8 cellular contexts compared by ENCODE assay signal in genomic region chr1:21324368-21325137, GRCh38. TPM values are rescaled to one million over a fixed set of nuclear protein-coding genes. Genes with fewer than 3 reads are reported as not detected.
DNase-seq lines count a peak whose midpoint lies in the region; ATAC-seq, FAIRE-seq and TF ChIP-seq lines count a peak whose summit lies in the region.

No MANE protein-coding gene starts in this region.

- TF ChIP-seq CTCF in D721Med (IDR thresholded peaks at IDR 0.05; ENCODE audit: insufficient read depth, missing control alignments): no peak

- H3K4me3 ChIP-seq in H7 (ENCODE audit: insufficient read depth, low read depth, low read length) (no peak overlapping the region), SK-N-MC (no peak overlapping the region; the same call in 1 of the 2 replicates), right cardiac atrium (ENCODE audit: low read length) (no peak overlapping the region), small intestine (ENCODE audit: low read depth in 1 of 2, low read length in 2 of 2) (no peak overlapping the region)

- WGBS in right cardiac atrium: 10% methylated on average over 14 of the region's 14 CpGs
- WGBS in small intestine, 3 donors: 10 to 12% (median 12%) methylated on average over 14 of the region's 14 CpGs

- no peaks in the 10 kb centered on the region for H3K27me3 Mint-ChIP-seq in activated naive CD8-positive, alpha-beta T cell treated with anti-CD3 and anti-CD28 coated beads for 36 hours

- H3K27me3 ChIP-seq in H7 (ENCODE audit: control insufficient read depth, insufficient read depth, low read length) (no peaks in the 10 kb centered on the region), right cardiac atrium (ENCODE audit: control insufficient read depth, insufficient read depth) (no peaks in the 10 kb centered on the region), small intestine (ENCODE audit: control insufficient read depth in 2 of 2, insufficient read depth in 2 of 2, low read length in 2 of 2) (no peaks in the 10 kb centered on the region)

- H3K4me3 Mint-ChIP-seq in activated naive CD8-positive, alpha-beta T cell treated with anti-CD3 and anti-CD28 coated beads for 36 hours: peak overlapping the region; percentile 68

- H3K4me1 ChIP-seq in right cardiac atrium (ENCODE audit: control insufficient read depth, insufficient read depth, low read length): peaks cover 57% of the 10 kb centered on the region
- peaks cover 8 to 9% of the 10 kb centered on the region in 2 donors for H3K4me1 ChIP-seq in small intestine (ENCODE audit: control insufficient read depth in 2 of 2, insufficient read depth in 1 of 2, low read depth in 1 of 2, low read length in 1 of 2)

- H3K4me1 Mint-ChIP-seq in activated naive CD8-positive, alpha-beta T cell treated with anti-CD3 and anti-CD28 coated beads for 36 hours: peaks cover 83% of the 10 kb centered on the region

- FAIRE-seq in small intestine (lab: Jason Lieb, UNC) (no peak), D721Med (lab: Jason Lieb, UNC) (no peak)

- H3K9me3 ChIP-seq in SK-N-MC (ENCODE audit: low read depth, low read length) (no peaks in the 10 kb centered on the region), right cardiac atrium (ENCODE audit: control insufficient read depth, low read length) (no peaks in the 10 kb centered on the region), small intestine (ENCODE audit: control insufficient read depth, low read depth) (no peaks in the 10 kb centered on the region)

- peak overlapping the region; percentile 15 for H3K9ac ChIP-seq in SK-N-MC (ENCODE audit: insufficient read length)

- intact Hi-C loops in right cardiac atrium (cut with DNase I): loop anchor here in 1 of 4 donors (10.0 kb wide), 1 partner anchor 60 kb away; no protein-coding TSS in a partner anchor

- DNase-seq in A172 (ENCODE audit: low spot score) (peak; percentile 96), H7 (peak; percentile 57), SK-N-MC (ENCODE audit: low read depth, low spot score) (no peak), right cardiac atrium (peak; percentile 92 to 93 (median 92)), small intestine (peak; percentile 96), D721Med (ENCODE audit: insufficient read length, low spot score) (no peak)
- DNase-seq in activated naive CD8-positive, alpha-beta T cell treated with anti-CD3 and anti-CD28 coated beads for 36 hours: peak; percentile 85

- H3K36me3 Mint-ChIP-seq in activated naive CD8-positive, alpha-beta T cell treated with anti-CD3 and anti-CD28 coated beads for 36 hours: peaks cover 27% of the 10 kb centered on the region

- no peaks in the 10 kb centered on the region for H3K9me3 Mint-ChIP-seq in activated naive CD8-positive, alpha-beta T cell treated with anti-CD3 and anti-CD28 coated beads for 36 hours

- H3K36me3 ChIP-seq in H7 (replicated peaks; ENCODE audit: control insufficient read depth, insufficient read depth, low read length) (no peaks in the 10 kb centered on the region), SK-N-MC (ENCODE audit: insufficient read depth, low read length) (no peaks in the 10 kb centered on the region), small intestine (ENCODE audit: control insufficient read depth in 2 of 2, insufficient read depth in 2 of 2, low read length in 2 of 2) (no peaks in the 10 kb centered on the region)

- H3K27ac ChIP-seq in SK-N-MC (peak overlapping the region; percentile 62), right cardiac atrium (ENCODE audit: low read length) (peak overlapping the region; percentile 89), small intestine (ENCODE audit: low read depth in 1 of 2, low read length in 1 of 2) (peak overlapping the region; percentile 89 to 94)

- H3K27ac Mint-ChIP-seq in activated naive CD8-positive, alpha-beta T cell treated with anti-CD3 and anti-CD28 coated beads for 36 hours: peak overlapping the region; percentile 88

- ATAC-seq in right cardiac atrium (peak; percentile 77 to 86), GM21423 (IDR thresholded peaks at IDR 0.05; ENCODE audit: unreplicated experiment) (no peak)

RNA-seq across cellular contexts. Expression of gene ECE1, which starts 34.3 kb away (rescaled TPM):
- 65.8 and 66.3 TPM in 2 replicates for total RNA-seq in A172 (2014; rRNA removed; shearing (Covaris generic))
- 46.4 and 53.8 TPM in 2 replicates for total RNA-seq in H7 (2014; rRNA removed; shearing (Covaris generic))
- total RNA-seq in activated naive CD8-positive, alpha-beta T cell treated with anti-CD3 and anti-CD28 coated beads for 36 hours: 100 to 1,000 TPM in 1 of 2 experiments, 10 to 100 TPM in 1; 95.6 to 101 TPM
- 100 to 1,000 TPM in 3 of 4 donors, 10 to 100 TPM in 1; 99.1 to 158 (median 114) TPM for total RNA-seq in right cardiac atrium
- polyA plus RNA-seq in right cardiac atrium (76.2 TPM), small intestine (10 to 100 TPM; 20.8 to 58.1 (median 22.7) TPM)

Comparison
In these comparisons a context has a peak if more than half of its experiments do, and no peak if none do; other contexts are left out.
1. DNase-seq: peak in A172 (single experiment), H7 (single experiment), activated naive CD8-positive, alpha-beta T cell treated with anti-CD3 and anti-CD28 coated beads for 36 hours (single experiment), right cardiac atrium (3 of 3) and small intestine (single experiment); none in SK-N-MC (single experiment) and D721Med (single experiment).
2. Peak in every context shown above with its lines, with median percentiles within 50 percentile points of each other: H3K27ac ChIP-seq.